ENCODE assay signal across 20 cellular contexts in the genomic region with DNA sequence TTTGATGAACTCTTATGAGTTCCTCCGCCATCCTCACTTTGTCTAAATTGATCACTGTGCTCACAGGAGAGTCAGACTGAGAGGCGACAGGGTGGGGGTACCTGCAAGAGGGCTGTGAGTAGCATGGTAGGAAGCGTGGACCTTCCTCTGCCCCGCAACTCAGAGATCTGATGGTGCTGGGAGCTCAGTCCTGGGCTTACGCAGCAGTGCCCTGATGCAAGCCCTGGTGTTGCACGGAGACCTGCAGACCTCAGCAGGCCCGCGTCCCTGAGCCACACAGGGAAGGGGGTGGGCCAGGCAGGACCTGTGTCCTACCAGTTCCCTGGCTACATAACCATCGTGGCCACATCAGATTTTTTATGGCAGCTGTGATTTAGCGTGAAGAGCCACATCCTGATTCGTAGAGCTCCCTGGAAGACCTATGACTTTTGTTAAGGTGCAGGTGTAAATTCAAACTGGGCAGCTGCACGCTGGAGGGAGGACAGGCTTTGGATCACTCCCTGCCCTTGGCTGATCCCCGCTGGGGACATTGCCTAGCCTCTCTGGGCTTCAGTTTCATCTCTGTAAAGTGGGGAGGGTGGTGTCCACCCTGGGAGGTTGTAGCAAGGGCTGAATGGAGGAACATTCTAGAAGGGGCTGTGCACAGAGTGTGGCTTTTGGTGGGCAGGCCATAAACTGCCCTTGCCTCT.
"Had no signal": no experiment of that assay in that cellular context is flagged by ENCODE, and none has a peak within 500 bp of the region (broad histone marks: within the 10 kb centered on the region; RNA-seq: fewer than 3 reads in every experiment).

No MANE protein-coding gene starts in this region.

- H3K27me3 ChIP-seq: gastrocnemius medialis, neural progenitor cell, tibial artery, uterus had no signal

- H3K4me1 ChIP-seq: gastrocnemius medialis, neural progenitor cell, prostate gland, tibial artery, uterus had no signal

- ATAC-seq: activated naive CD4-positive, alpha-beta T cell treated with anti-CD3 and anti-CD28 coated beads, Interleukin-2, amount 50 U/mL, for 72 hours; effector memory CD8-positive, alpha-beta T cell; esophagus mucosa; gastrocnemius medialis; mucosa of descending colon; WTC11 had no signal

- H3K36me3 Mint-ChIP-seq: naive B cell, neural progenitor cell had no signal

- H2AFZ ChIP-seq: neural progenitor cell had no signal

- H3K4me3 Mint-ChIP-seq: activated T-helper 1 cell treated with anti-CD3 and anti-CD28 coated beads, Interleukin-12 subunit alpha, Interleukin-12 subunit beta, Interleukin-2, Interleukin-4 antibody, amounts not matched to agents 30 ng/mL and 10 ng/mL and 1 ng/mL, durations not matched to agents 14 hours and 24 hours and 36 hours; brain; effector memory CD8-positive, alpha-beta T cell; naive B cell; neural progenitor cell; stimulated activated naive CD8-positive, alpha-beta T cell treated with anti-CD3 and anti-CD28 coated beads, Interleukin-15, Interleukin-2, amounts not matched to agents 100 ng/mL and 50 ng/mL, for 24 hours; WTC11 had no signal

- H3K36me3 ChIP-seq: gastrocnemius medialis, left ventricle myocardium inferior, neural progenitor cell, prostate gland, uterus had no signal

- H3K27ac ChIP-seq: gastrocnemius medialis, left ventricle myocardium inferior, neural progenitor cell, prostate gland, tibial artery, uterus had no signal

- H3K4me1 Mint-ChIP-seq: brain, neural progenitor cell had no signal

- H3K9ac ChIP-seq: neural progenitor cell had no signal

- DNase-seq: aorta; effector memory CD8-positive, alpha-beta T cell; hippocampal formation; left ventricle myocardium inferior; mucosa of descending colon; naive B cell; substantia nigra; T1000; tibial artery; uterus had no signal

- H3K9me3 Mint-ChIP-seq: activated T-helper 1 cell treated with anti-CD3 and anti-CD28 coated beads, Interleukin-12 subunit alpha, Interleukin-12 subunit beta, Interleukin-2, Interleukin-4 antibody, amounts not matched to agents 30 ng/mL and 10 ng/mL and 1 ng/mL, durations not matched to agents 14 hours and 24 hours and 36 hours; brain; effector memory CD8-positive, alpha-beta T cell; neural progenitor cell had no signal

- H3K9me3 ChIP-seq: gastrocnemius medialis, left ventricle myocardium inferior, mucosa of descending colon, prostate gland, tibial artery, uterus had no signal

- FAIRE-seq: endothelial cell of umbilical vein had no signal

- H3K4me3 ChIP-seq: gastrocnemius medialis, left ventricle myocardium inferior, mucosa of descending colon, neural progenitor cell, prostate gland, tibial artery, uterus had no signal

- H3K27ac Mint-ChIP-seq: activated naive CD4-positive, alpha-beta T cell treated with anti-CD3 and anti-CD28 coated beads, Interleukin-2, amount 50 U/mL, for 72 hours; activated T-helper 1 cell treated with anti-CD3 and anti-CD28 coated beads, Interleukin-12 subunit alpha, Interleukin-12 subunit beta, Interleukin-2, Interleukin-4 antibody, amounts not matched to agents 30 ng/mL and 10 ng/mL and 1 ng/mL, durations not matched to agents 14 hours and 24 hours and 36 hours; brain; neural progenitor cell; stimulated activated naive CD8-positive, alpha-beta T cell treated with anti-CD3 and anti-CD28 coated beads, Interleukin-15, Interleukin-2, amounts not matched to agents 100 ng/mL and 50 ng/mL, for 24 hours had no signal

- H3K4me2 ChIP-seq: neural progenitor cell had no signal
